ENCODE assay signal across 9 cellular contexts in the genomic region with DNA sequence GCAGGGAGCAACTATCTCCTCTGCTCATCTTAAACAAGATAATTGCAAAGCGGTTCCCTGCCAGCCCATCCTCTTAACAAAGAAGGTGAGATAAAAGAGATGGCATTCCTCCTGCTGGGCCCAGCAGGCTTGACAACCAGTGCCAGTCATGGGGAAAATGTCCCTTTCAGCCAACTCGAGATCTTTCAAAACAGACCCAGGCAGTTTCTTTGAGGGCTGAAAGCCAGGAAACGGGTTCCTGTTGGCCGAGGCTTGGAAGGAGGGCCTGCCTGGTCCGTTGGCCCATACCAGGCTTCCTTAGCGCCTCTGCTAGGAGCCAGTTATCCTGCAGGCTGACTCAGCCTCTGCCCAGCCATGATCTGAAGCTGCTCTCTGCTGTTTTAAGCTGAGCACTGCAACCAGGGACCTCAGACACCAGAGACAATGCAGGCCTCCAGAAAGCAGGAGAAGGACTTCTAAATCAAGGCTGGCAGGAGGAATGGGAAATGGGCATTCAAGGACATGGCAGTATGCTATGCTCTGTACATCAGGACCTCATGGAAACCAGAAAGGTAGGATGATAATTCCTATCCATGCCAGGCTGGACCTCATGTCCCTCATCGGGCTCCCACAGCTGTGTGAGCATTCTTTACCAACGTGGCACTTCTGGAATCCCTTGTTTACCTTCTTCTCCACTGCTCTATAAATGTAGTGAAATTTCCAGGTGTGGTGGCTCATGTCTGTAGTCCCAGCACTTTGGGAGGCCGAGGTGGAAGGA. TPM values are rescaled to one million over a fixed set of nuclear protein-coding genes. Genes with fewer than 3 reads are reported as not detected.
DNase-seq lines count a peak whose midpoint lies in the region; ATAC-seq, FAIRE-seq and TF ChIP-seq lines count a peak whose summit lies in the region.
"Had no signal": no experiment of that assay in that cellular context is flagged by ENCODE, and none has a peak within 500 bp of the region (broad histone marks: within the 10 kb centered on the region; RNA-seq: fewer than 3 reads in every experiment).

No MANE protein-coding gene starts in this region.

- peak; percentile 66 for TF ChIP-seq CTCF in lung (IDR thresholded peaks at IDR 0.05; ENCODE audit: control extremely low read depth, extremely low read depth)
- no peak for TF ChIP-seq CTCF in mesothelial cell of epicardium (IDR thresholded peaks at IDR 0.05; ENCODE audit: unreplicated experiment)

- H3K27ac ChIP-seq in lung (ENCODE audit: low read depth in 1 of 2, low read length in 1 of 2) (peak overlapping the region in 1 of 2 donors; percentile 20), Karpas-422 (ENCODE audit: low read length) (no peak overlapping the region)
- H3K27ac ChIP-seq: SJCRH30 had no signal

- 42 to 48% methylated on average over 9 of the region's 9 CpGs for WGBS in lung, 2 donors

- H3K27me3 ChIP-seq in lung (ENCODE audit: control insufficient read depth, insufficient read depth) (no peaks in the 10 kb centered on the region), Karpas-422 (ENCODE audit: low read length) (no peaks in the 10 kb centered on the region)
- H3K27me3 ChIP-seq: SJCRH30 had no signal

- H3K4me2 ChIP-seq in Karpas-422 (ENCODE audit: low read depth, low read length, poor library complexity, severe bottlenecking), result no peak overlapping the region

- H3K36me3 ChIP-seq in lung (ENCODE audit: control insufficient read depth in 2 of 2, insufficient read depth in 2 of 2, low read length in 2 of 2), result peaks cover 7 to 10% of the 10 kb centered on the region in 2 donors
- no peaks in the 10 kb centered on the region; the same call in 1 of the 2 replicates for H3K36me3 ChIP-seq in Karpas-422 (ENCODE audit: insufficient read depth, low read length)
- H3K36me3 ChIP-seq: SJCRH30 had no signal

- H2AFZ ChIP-seq in Karpas-422 (ENCODE audit: low read length), result no peak overlapping the region

- H3K4me1 ChIP-seq in lung (ENCODE audit: control insufficient read depth in 2 of 2, insufficient read depth in 2 of 2, low read length in 2 of 2), result no peaks in the 10 kb centered on the region
- H3K4me1 ChIP-seq in Karpas-422 (ENCODE audit: low read length), result no peaks in the 10 kb centered on the region
- H3K4me1 ChIP-seq: SJCRH30 had no signal

- H3K9me3 Mint-ChIP-seq in mesothelial cell of epicardium, result no peaks in the 10 kb centered on the region

- peak; percentile 28 for DNase-seq in GF-D8 (lab: John Stamatoyannopoulos, UW)
- DNase-seq in NCI-H446 (lab: John Stamatoyannopoulos, UW), result peak; percentile 22 to 66
- peak; percentile 41 to 81 for DNase-seq in dermis microvascular lymphatic vessel endothelial cell (ENCODE audit: low read depth in 2 of 2)
- peak; percentile 43 for DNase-seq in lung (ENCODE audit: low spot score)
- no peak for DNase-seq in mesothelial cell of epicardium (ENCODE audit: low spot score in 2 of 2, unreplicated experiment in 2 of 2)
- DNase-seq in urothelium cell line (ENCODE audit: low spot score), result no peak
- DNase-seq in Karpas-422, result no peak

- H3K9me3 ChIP-seq in lung (ENCODE audit: control insufficient read depth in 2 of 2, insufficient read depth in 1 of 2, low read length in 1 of 2) (no peaks in the 10 kb centered on the region), Karpas-422 (ENCODE audit: low read length) (no peaks in the 10 kb centered on the region)
- H3K9me3 ChIP-seq: SJCRH30 had no signal

- FAIRE-seq in urothelium cell line (lab: Jason Lieb, UNC), result no peak

- ATAC-seq in lung (ENCODE audit: insufficient read depth, low FRiP score) (peak; percentile 72), GM18909 (IDR thresholded peaks at IDR 0.05; ENCODE audit: poor library complexity, unreplicated experiment) (no peak)

- no peaks in the 10 kb centered on the region for H3K4me1 Mint-ChIP-seq in mesothelial cell of epicardium

- H3K4me3 ChIP-seq in lung (no peak overlapping the region), Karpas-422 (ENCODE audit: low read length) (no peak overlapping the region)
- H3K4me3 ChIP-seq: SJCRH30 had no signal

- H3K27me3 Mint-ChIP-seq in mesothelial cell of epicardium (ENCODE audit: low read depth), result no peaks in the 10 kb centered on the region

- no peaks in the 10 kb centered on the region for H4K20me1 ChIP-seq in Karpas-422 (ENCODE audit: insufficient read depth, low read depth, low read length)

- no peak overlapping the region for H3K27ac Mint-ChIP-seq in mesothelial cell of epicardium

- no peak overlapping the region for H3K4me3 Mint-ChIP-seq in mesothelial cell of epicardium

- no peaks in the 10 kb centered on the region for H3K36me3 Mint-ChIP-seq in mesothelial cell of epicardium

- H3K9ac ChIP-seq in Karpas-422 (ENCODE audit: low read length), result no peak overlapping the region

- no peaks in the 10 kb centered on the region for H3K9me2 ChIP-seq in Karpas-422 (replicated peaks; ENCODE audit: insufficient read depth, low read length)

- H3K79me2 ChIP-seq in Karpas-422 (ENCODE audit: low read length), result no peaks in the 10 kb centered on the region

RNA-seq across cellular contexts. Expression of a gene that starts 42.4 kb away (rescaled TPM):
- total RNA-seq in dermis microvascular lymphatic vessel endothelial cell (0.90 and 1.1 TPM in 2 replicates), lung (10 to 100 TPM in 1 of 2 donors, 1 to 10 TPM in 1; 4.6 to 18.6 TPM), mesothelial cell of epicardium (4.8 to 5.1 TPM (median 5.0 TPM) in 3 replicates)
- 10 to 100 TPM in 1 of 2 donors, 1 to 10 TPM in 1; 2.9 to 10.5 TPM for polyA plus RNA-seq in lung
- total RNA-seq in Karpas-422 (2014; rRNA removed; shearing (Covaris generic); ENCODE audit: low replicate concordance), result 0.71 and 0.72 TPM in 2 replicates

RNA-seq across cellular contexts. Expression of a gene that starts 52.9 kb away (rescaled TPM):
- 333 and 375 TPM in 2 replicates for total RNA-seq in dermis microvascular lymphatic vessel endothelial cell
- 100 to 1,000 TPM; 116 to 325 TPM for total RNA-seq in lung
- 100 to 1,000 TPM in 1 of 2 donors, 10 to 100 TPM in 1; 72.0 to 294 TPM for polyA plus RNA-seq in lung
- total RNA-seq in mesothelial cell of epicardium, result 227 to 229 TPM (median 227 TPM) in 3 replicates
- total RNA-seq in Karpas-422 (2014; rRNA removed; shearing (Covaris generic); ENCODE audit: low replicate concordance), result 67.5 and 116 TPM in 2 replicates

Comparison
In these comparisons a context has a peak if more than half of its experiments do, and no peak if none do; other contexts are left out.
1. DNase-seq: peak in GF-D8 (single experiment), NCI-H446 (2 of 2), dermis microvascular lymphatic vessel endothelial cell (2 of 2) and lung (single experiment); none in mesothelial cell of epicardium (0 of 2), urothelium cell line (single experiment) and Karpas-422 (single experiment).